9 cellular contexts compared by ENCODE assay signal in the genomic region with DNA sequence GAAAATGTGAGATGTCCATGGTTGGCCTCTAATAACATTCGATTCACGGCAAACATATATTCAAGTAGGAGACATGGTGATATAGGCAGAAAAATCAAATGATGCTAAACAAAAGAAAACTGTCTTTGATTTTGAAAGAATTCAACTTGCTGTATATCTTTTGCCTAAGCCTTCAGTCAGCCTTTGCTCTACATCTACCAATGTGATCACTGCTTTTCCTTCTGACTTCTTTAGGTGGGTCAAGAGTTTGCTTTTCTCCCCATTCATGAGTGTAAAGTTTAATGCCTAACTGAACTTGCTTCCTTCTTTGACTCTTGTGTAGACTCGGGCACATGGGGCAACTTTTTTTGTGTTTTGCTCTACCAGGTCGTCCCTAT. TPM values are rescaled to one million over a fixed set of nuclear protein-coding genes. Genes with fewer than 3 reads are reported as not detected.
DNase-seq lines count a peak whose midpoint lies in the region; ATAC-seq and TF ChIP-seq lines count a peak whose summit lies in the region.
"Had no signal": no experiment of that assay in that cellular context is flagged by ENCODE, and none has a peak within 500 bp of the region (broad histone marks: within the 10 kb centered on the region; RNA-seq: fewer than 3 reads in every experiment).

No MANE protein-coding gene starts in this region.

- H3K4me1 Mint-ChIP-seq in activated B cell treated with CpG ODN at 0.5 μM for 24 hours, result peaks cover 15% of the 10 kb centered on the region

- no TSS peak for BruUV-seq in A673 (replicated peaks; lab: Mats Ljungman, UMichigan)

- H3K4me1 ChIP-seq in A673 (ENCODE audit: insufficient read depth, low read length, poor library complexity, severe bottlenecking), result peaks cover 13% of the 10 kb centered on the region
- H3K4me1 ChIP-seq in HAP-1, result peaks cover 19% of the 10 kb centered on the region
- peaks cover 38% of the 10 kb centered on the region for H3K4me1 ChIP-seq in lower lobe of right lung

- no peaks in the 10 kb centered on the region for H3K9me3 ChIP-seq in A673 (ENCODE audit: low read depth, low read length, poor library complexity, severe bottlenecking)
- no peaks in the 10 kb centered on the region for H3K9me3 ChIP-seq in HAP-1
- no peaks in the 10 kb centered on the region for H3K9me3 ChIP-seq in lower lobe of right lung

- POLR2A ChIA-PET in A673 (lab: Charles Lee; ENCODE audit: low non-redundant PET), result interaction anchor here (0.7 kb wide), 3 partner anchors 14 to 99 kb away, joined by 3 to 7 read pairs (median 5); no protein-coding TSS in a partner anchor
- POLR2A ChIA-PET in activated B cell treated with CpG ODN at 0.5 μM for 24 hours (lab: Charles Lee), result interaction anchor here (0.6 to 1.9 kb wide), 15 partner anchors 8 to 1308 kb away, joined by 3 to 14 read pairs (median 4); a partner anchor contains a TSS

- peaks cover 27% of the 10 kb centered on the region for H3K36me3 Mint-ChIP-seq in activated B cell treated with CpG ODN at 0.5 μM for 24 hours (ENCODE audit: low read depth)

- CTCF ChIA-PET in A673 (lab: Charles Lee) (interaction anchor here (0.6 to 1.9 kb wide), 6 partner anchors 9 to 1246 kb away, joined by 3 to 18 read pairs (median 4); no protein-coding TSS in a partner anchor), activated B cell treated with CpG ODN at 0.5 μM for 24 hours (lab: Charles Lee) (interaction anchor here (1.2 to 1.4 kb wide), 5 partner anchors 9 to 876 kb away, joined by 3 to 6 read pairs (median 4); a partner anchor contains a TSS)

- no peaks in the 10 kb centered on the region for H3K9me3 Mint-ChIP-seq in activated B cell treated with CpG ODN at 0.5 μM for 24 hours
- H3K9me3 Mint-ChIP-seq: stimulated activated naive CD8-positive, alpha-beta T cell treated with anti-CD3 and anti-CD28 coated beads, Interleukin-15, Interleukin-2, amounts not matched to agents 100 ng/mL and 50 ng/mL, for 24 hours had no signal

- ATAC-seq in activated B cell treated with CpG ODN at 0.5 μM for 24 hours (ENCODE audit: low read depth), result peak; percentile 4
- peak in 1 of 2 donors; percentile 2 for ATAC-seq in lower lobe of right lung
- no peak for ATAC-seq in GM21390 (IDR thresholded peaks at IDR 0.05; ENCODE audit: unreplicated experiment)

- H3K27me3 ChIP-seq in A673 (replicated peaks; ENCODE audit: insufficient read depth, low read depth, low read length, poor library complexity), result no peaks in the 10 kb centered on the region
- H3K27me3 ChIP-seq in HAP-1 (ENCODE audit: low read depth), result no peaks in the 10 kb centered on the region
- no peaks in the 10 kb centered on the region for H3K27me3 ChIP-seq in lower lobe of right lung (ENCODE audit: low read depth)

- peak overlapping the region; percentile 89 for H3K4me3 ChIP-seq in A673 (ENCODE audit: low read depth, low read length, poor library complexity, severe bottlenecking)
- H3K4me3 ChIP-seq in HAP-1, result peak overlapping the region; percentile 88
- peak overlapping the region; percentile 88 for H3K4me3 ChIP-seq in lower lobe of right lung

- intact Hi-C loops in A673 (cut with micrococcal nuclease; ENCODE audit: unreplicated experiment) (no loop called here), activated B cell treated with CpG ODN at 0.5 μM for 24 hours (cut with micrococcal nuclease) (loop anchor here (1.0 to 10.0 kb wide), 6 partner anchors 54 to 1969 kb away; a partner anchor contains a TSS), lower lobe of right lung (cut with DNase I) (no loop called here)

- H3K27me3 Mint-ChIP-seq in activated B cell treated with CpG ODN at 0.5 μM for 24 hours, result no peaks in the 10 kb centered on the region
- H3K27me3 Mint-ChIP-seq: stimulated activated naive CD8-positive, alpha-beta T cell treated with anti-CD3 and anti-CD28 coated beads, Interleukin-15, Interleukin-2, amounts not matched to agents 100 ng/mL and 50 ng/mL, for 24 hours had no signal

- no peak overlapping the region for H3K27ac ChIP-seq in A673 (ENCODE audit: low read depth, low read length, poor library complexity, severe bottlenecking)
- H3K27ac ChIP-seq in lower lobe of right lung, result peak overlapping the region; percentile 67

- H3K27ac Mint-ChIP-seq in activated B cell treated with CpG ODN at 0.5 μM for 24 hours, result no peak overlapping the region

- no peak overlapping the region for H3K4me3 Mint-ChIP-seq in activated B cell treated with CpG ODN at 0.5 μM for 24 hours
- H3K4me3 Mint-ChIP-seq: stimulated activated naive CD8-positive, alpha-beta T cell treated with anti-CD3 and anti-CD28 coated beads, Interleukin-15, Interleukin-2, amounts not matched to agents 100 ng/mL and 50 ng/mL, for 24 hours had no signal

- TF ChIP-seq CTCF in A673 (conservative IDR thresholded peaks at IDR 0.05; ENCODE audit: low read depth, low read length) (no peak), activated B cell treated with CpG ODN at 0.5 μM for 24 hours (IDR thresholded peaks at IDR 0.05) (peak; percentile 18), lower lobe of right lung (IDR thresholded peaks at IDR 0.05) (no peak)

- H3K36me3 ChIP-seq in A673 (ENCODE audit: insufficient read depth, low read length, poor library complexity, severe bottlenecking) (peaks cover 20% of the 10 kb centered on the region), HAP-1 (replicated peaks) (peaks cover 21% of the 10 kb centered on the region), lower lobe of right lung (peaks cover 30% of the 10 kb centered on the region)

- in situ Hi-C loops in HAP-1 (cut with MboI; ENCODE audit: low sequenced_read_pairs), result no loop called here

- DNase-seq in A673 (ENCODE audit: low spot score), result no peak
- no peak for DNase-seq in HAP-1 (ENCODE audit: low spot score in 2 of 2)
- no peak for DNase-seq in activated B cell treated with CpG ODN at 0.5 μM for 24 hours
- no peak for DNase-seq in lower lobe of right lung
- no peak for DNase-seq in NCI-H187 treated with DMSO at 0.1 percent for 48 hours (lab: John Stamatoyannopoulos, UW)
- no peak for DNase-seq in GOT3 (lab: John Stamatoyannopoulos, UW)
- no peak for DNase-seq in DMS53 (lab: John Stamatoyannopoulos, UW)

RNA-seq across cellular contexts. Expression of a gene that starts 0.4 kb away (rescaled TPM):
- total RNA-seq in A673 (2021) (49.0 and 57.6 TPM in 2 replicates), activated B cell treated with CpG ODN at 0.5 μM for 24 hours (55.8 and 59.9 TPM in 2 replicates), lower lobe of right lung (35.6 TPM)

RNA-seq across cellular contexts. Expression of a gene that starts 5.7 kb away (rescaled TPM):
- total RNA-seq in A673 (2021) (293 and 297 TPM in 2 replicates), activated B cell treated with CpG ODN at 0.5 μM for 24 hours (191 and 205 TPM in 2 replicates), lower lobe of right lung (119 TPM)

RNA-seq across cellular contexts. Expression of a gene that starts 15.7 kb away (rescaled TPM):
- total RNA-seq in A673 (2021), result 3.8 and 4.7 TPM in 2 replicates
- 19.8 and 21.6 TPM in 2 replicates for total RNA-seq in activated B cell treated with CpG ODN at 0.5 μM for 24 hours
- total RNA-seq in lower lobe of right lung, result 16.0 TPM
